8 cellular contexts compared by ENCODE assay signal in genomic region chr16:20898938-20899502, GRCh38. TPM values are rescaled to one million over a fixed set of nuclear protein-coding genes. Genes with fewer than 3 reads are reported as not detected.
DNase-seq lines count a peak whose midpoint lies in the region; ATAC-seq and TF ChIP-seq lines count a peak whose summit lies in the region.

No MANE protein-coding gene starts in this region.

- TF ChIP-seq CTCF in left ventricle myocardium inferior (IDR thresholded peaks at IDR 0.05; ENCODE audit: borderline replicate concordance) = no peak
- TF ChIP-seq CTCF in brain (conservative IDR thresholded peaks at IDR 0.05) = no peak
- TF ChIP-seq CTCF in lower lobe of right lung (IDR thresholded peaks at IDR 0.05) = no peak

- H3K27ac ChIP-seq in left ventricle myocardium inferior (replicated peaks) (peak overlapping the region; percentile 99), lower lobe of right lung (peak overlapping the region; percentile 98), aorta (ENCODE audit: low read depth in 1 of 2, low read length in 2 of 2) (peak overlapping the region; percentile 82 to 91)

- H3K4me1 ChIP-seq in left ventricle myocardium inferior (peaks cover 85% of the 10 kb centered on the region), lower lobe of right lung (peaks cover 55% of the 10 kb centered on the region), aorta (ENCODE audit: control insufficient read depth in 1 of 2, insufficient read depth in 2 of 2, low read length in 2 of 2) (peaks cover 4 to 20% of the 10 kb centered on the region in 2 donors)

- no peaks in the 10 kb centered on the region for H3K27me3 ChIP-seq in left ventricle myocardium inferior (ENCODE audit: low read depth)
- no peaks in the 10 kb centered on the region for H3K27me3 ChIP-seq in lower lobe of right lung (ENCODE audit: low read depth)
- no peaks in the 10 kb centered on the region for H3K27me3 ChIP-seq in aorta (ENCODE audit: control insufficient read depth in 1 of 2, insufficient read depth in 2 of 2, low read length in 1 of 2)

- no peaks in the 10 kb centered on the region for H3K9me3 Mint-ChIP-seq in brain

- peaks cover 64% of the 10 kb centered on the region for H3K4me1 Mint-ChIP-seq in brain

- H3K36me3 ChIP-seq in left ventricle myocardium inferior (peaks cover 16% of the 10 kb centered on the region), lower lobe of right lung (peaks cover 28% of the 10 kb centered on the region), aorta (ENCODE audit: control insufficient read depth in 1 of 2, insufficient read depth in 2 of 2, low read length in 1 of 2) (peaks cover 2 to 4% of the 10 kb centered on the region in 2 donors)

- intact Hi-C loops in left ventricle myocardium inferior (cut with micrococcal nuclease) = no loop called here
- intact Hi-C loops in left ventricle myocardium superior (cut with micrococcal nuclease) = no loop called here
- intact Hi-C loops in lower lobe of right lung (cut with DNase I) = no loop called here
- intact Hi-C loops in aorta (cut with DNase I) = loop anchor here (2.0 to 5.0 kb wide), 2 partner anchors 47 to 48 kb away; no protein-coding TSS in a partner anchor

- H3K27me3 Mint-ChIP-seq in brain = peaks cover 14% of the 10 kb centered on the region

- ATAC-seq in left ventricle myocardium superior = no peak
- no peak for ATAC-seq in lower lobe of right lung
- no peak for ATAC-seq in aorta (ENCODE audit: low FRiP score)
- no peak for ATAC-seq in HG02763 (IDR thresholded peaks at IDR 0.05; ENCODE audit: unreplicated experiment)

- H3K27ac Mint-ChIP-seq in brain = peak overlapping the region; percentile 98 to 100 (median 99)

- H3K4me3 ChIP-seq in left ventricle myocardium inferior = peak overlapping the region; percentile 92
- peak overlapping the region; percentile 86 for H3K4me3 ChIP-seq in lower lobe of right lung
- peak overlapping the region; percentile 37 to 91 for H3K4me3 ChIP-seq in aorta (ENCODE audit: low read length in 2 of 2)

- peaks cover 24% of the 10 kb centered on the region for H3K36me3 Mint-ChIP-seq in brain

- H3K4me3 Mint-ChIP-seq in brain = peak overlapping the region; percentile 88 to 92 (median 90)

- DNase-seq in left ventricle myocardium inferior = no peak
- no peak for DNase-seq in left ventricle myocardium superior
- DNase-seq in lower lobe of right lung = no peak
- no peak for DNase-seq in aorta
- no peak for DNase-seq in LoVo (ENCODE audit: low spot score)
- DNase-seq in NCI-H1930 (lab: John Stamatoyannopoulos, UW) = no peak

- H3K9me3 ChIP-seq in left ventricle myocardium inferior (replicated peaks) = no peaks in the 10 kb centered on the region
- no peaks in the 10 kb centered on the region for H3K9me3 ChIP-seq in lower lobe of right lung
- H3K9me3 ChIP-seq in aorta (ENCODE audit: control insufficient read depth, low read length) = no peaks in the 10 kb centered on the region

- 14 to 15% methylated on average over 8 of the region's 8 CpGs for WGBS in aorta, 2 donors

RNA-seq across cellular contexts. Expression of gene DCUN1D3, which starts 1.1 kb away (rescaled TPM):
- total RNA-seq in left ventricle myocardium inferior (9.8 TPM), left ventricle myocardium superior (16.5 TPM), lower lobe of right lung (20.7 TPM), aorta (10 to 100 TPM; 29.5 to 54.5 TPM)
- polyA plus RNA-seq in brain (ENCODE audit: insufficient read depth, low read depth, low replicate concordance) (2.6 TPM), aorta (1 to 10 TPM; 3.9 to 4.1 TPM)

RNA-seq across cellular contexts. Expression of gene LYRM1, which starts 1.6 kb away (rescaled TPM):
- total RNA-seq in left ventricle myocardium inferior (45.4 TPM), left ventricle myocardium superior (71.5 TPM), lower lobe of right lung (23.3 TPM), aorta (10 to 100 TPM; 18.1 to 24.3 TPM)
- polyA plus RNA-seq in brain (ENCODE audit: insufficient read depth, low read depth, low replicate concordance) (35.5 TPM), aorta (10 to 100 TPM; 27.3 to 44.2 TPM)

Comparison
In these comparisons a context has a peak if more than half of its experiments do, and no peak if none do; other contexts are left out.
1. intact Hi-C loops: an anchor here in aorta (2.0 to 5.0 kb wide); none called in left ventricle myocardium inferior, left ventricle myocardium superior and lower lobe of right lung.